In the genomic region with DNA sequence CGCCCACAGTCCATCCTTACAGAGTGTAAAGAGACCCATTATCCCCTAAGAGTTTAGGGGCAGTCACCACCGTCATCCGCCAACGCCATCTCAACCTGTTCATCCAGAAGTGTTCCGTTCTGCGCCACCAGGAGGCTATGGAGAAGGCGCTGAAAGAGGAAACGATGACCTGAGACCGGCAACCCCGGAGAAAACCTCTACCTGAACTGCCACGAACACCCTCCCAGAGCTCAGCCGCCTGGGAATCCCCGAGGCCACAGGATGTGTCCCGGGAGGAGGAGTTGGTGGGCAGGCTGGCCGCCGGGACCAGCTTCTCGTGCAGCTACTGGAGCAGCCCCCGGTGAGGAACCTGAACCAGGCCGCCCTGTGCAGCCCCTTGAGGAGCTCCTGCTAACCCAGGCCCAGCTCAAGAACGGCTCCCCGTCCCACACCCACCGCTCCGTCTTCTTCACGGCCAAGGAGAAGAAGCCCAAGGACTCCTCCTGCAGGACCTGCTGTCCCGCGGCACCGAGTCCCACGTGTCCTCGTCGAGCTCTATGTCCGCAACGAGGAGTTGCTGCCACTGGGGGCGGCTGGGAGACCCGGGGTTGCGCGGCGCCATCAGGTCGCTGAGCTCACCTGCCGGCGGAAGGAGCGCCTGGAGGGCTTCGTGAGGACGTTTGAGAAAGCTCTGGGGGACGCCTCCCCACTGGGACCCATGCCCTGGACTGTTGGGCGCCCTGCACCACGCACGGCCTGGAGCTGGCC, we compare ENCODE assay signal across 23 cellular contexts.
"Had no signal": no experiment of that assay in that cellular context is flagged by ENCODE, and none has a peak within 500 bp of the region (broad histone marks: within the 10 kb centered on the region; RNA-seq: fewer than 3 reads in every experiment).

No MANE protein-coding gene starts in this region.

- H3K4me3 Mint-ChIP-seq: dendritic cell treated with granulocyte-macrophage colony-stimulating factor and Interleukin-4, amounts not matched to agents 40 ng/mL and 50 ng/mL, for 4 days; immature natural killer cell; naive B cell; nephron progenitor cell; stimulated activated naive B cell treated with anti-CD40 and anti-IgM and Interleukin-4, amounts not matched to agents 10 μg/mL and 1 μg/mL and 100 μg/mL, for 72 hours; type B pancreatic cell had no signal

- H3K27ac ChIP-seq: epithelial cell of prostate, esophagus muscularis mucosa, gastroesophageal sphincter, neutrophil, spleen, thyroid gland had no signal

- DNase-seq: effector memory CD8-positive, alpha-beta T cell; glutamatergic neuron; immature natural killer cell; left colon; left ventricle myocardium superior; mesendoderm; naive B cell; nephron progenitor cell; spleen; stimulated activated CD4-positive, alpha-beta T cell treated with anti-CD3 and anti-CD28 coated beads, Interleukin-15, amount 100 ng/mL, for 24 hours; stimulated activated CD4-positive, alpha-beta T cell treated with anti-CD3 and anti-CD28 coated beads, Interleukin-2, amount 100 ng/mL, for 24 hours; stimulated activated CD4-positive, alpha-beta T cell treated with anti-CD3 and anti-CD28 coated beads, Interleukin-4, amount 100 ng/mL, for 4 hours; stimulated activated naive B cell treated with anti-CD40 and anti-IgM and Interleukin-4, amounts not matched to agents 10 μg/mL and 1 μg/mL and 100 μg/mL, for 72 hours; thyroid gland had no signal

- H3K4me3 ChIP-seq: gastroesophageal sphincter, lung, spleen, thyroid gland had no signal

- H3K27ac Mint-ChIP-seq: dendritic cell treated with granulocyte-macrophage colony-stimulating factor and Interleukin-4, amounts not matched to agents 40 ng/mL and 50 ng/mL, for 4 days; effector memory CD8-positive, alpha-beta T cell; immature natural killer cell; naive B cell; nephron progenitor cell; stimulated activated naive B cell treated with anti-CD40 and anti-IgM and Interleukin-4, amounts not matched to agents 10 μg/mL and 1 μg/mL and 100 μg/mL, for 72 hours; type B pancreatic cell had no signal

- H3K36me3 Mint-ChIP-seq: immature natural killer cell; naive B cell; stimulated activated naive B cell treated with anti-CD40 and anti-IgM and Interleukin-4, amounts not matched to agents 10 μg/mL and 1 μg/mL and 100 μg/mL, for 72 hours; type B pancreatic cell had no signal

- H3K9me3 ChIP-seq: esophagus muscularis mucosa, gastroesophageal sphincter, neutrophil, thyroid gland had no signal

- H3K9me3 Mint-ChIP-seq: effector memory CD8-positive, alpha-beta T cell; immature natural killer cell; type B pancreatic cell had no signal

- ATAC-seq: effector memory CD8-positive, alpha-beta T cell; gastroesophageal sphincter; left colon; left ventricle myocardium superior; sciatic nerve; stimulated activated naive B cell treated with anti-CD40 and anti-IgM and Interleukin-4, amounts not matched to agents 10 μg/mL and 1 μg/mL and 100 μg/mL, for 72 hours had no signal

- H3K27me3 ChIP-seq: thyroid gland had no signal

- FAIRE-seq: colon had no signal

- H3K4me1 ChIP-seq: esophagus muscularis mucosa, gastroesophageal sphincter, spleen, thyroid gland had no signal

- H3K36me3 ChIP-seq: esophagus muscularis mucosa, gastroesophageal sphincter, neutrophil, spleen, thyroid gland had no signal

- H3K4me1 Mint-ChIP-seq: immature natural killer cell; naive B cell; stimulated activated naive B cell treated with anti-CD40 and anti-IgM and Interleukin-4, amounts not matched to agents 10 μg/mL and 1 μg/mL and 100 μg/mL, for 72 hours had no signal
